12 cellular contexts compared by ENCODE assay signal in genomic region chr12:11823043-11823442, GRCh38.
A peak's percentile ranks its signal among the peaks of the same experiment; 100 is the strongest.
DNase-seq lines count a peak whose midpoint lies in the region; ATAC-seq, FAIRE-seq and TF ChIP-seq lines count a peak whose summit lies in the region.
"Had no signal": no experiment of that assay in that cellular context is flagged by ENCODE, and none has a peak within 500 bp of the region (broad histone marks: within the 10 kb centered on the region; RNA-seq: fewer than 3 reads in every experiment).

No MANE protein-coding gene starts in this region.

- peaks cover 10 to 12% of the 10 kb centered on the region in 2 donors for H3K36me3 Mint-ChIP-seq in activated T-cell treated with anti-CD3 and anti-CD28 coated beads, Interleukin-2, amount 50 U/mL, for 72 hours (ENCODE audit: insufficient read depth in 2 of 2)
- H3K36me3 Mint-ChIP-seq in activated naive CD8-positive, alpha-beta T cell treated with anti-CD3 and anti-CD28 coated beads, Interleukin-2, amount 50 U/mL, for 24 hours (ENCODE audit: low read depth): peaks cover 15% of the 10 kb centered on the region
- peaks cover 4% of the 10 kb centered on the region; the same call in 1 of the 2 replicates for H3K36me3 Mint-ChIP-seq in WTC11
- H3K36me3 Mint-ChIP-seq: natural killer cell treated with Interleukin-12 subunit alpha and Interleukin-12 subunit beta and Interleukin-15 and Interleukin-18, amount 100 ng/mL, for 72 hours had no signal

- CTCF ChIA-PET in WTC11 (lab: Charles Lee): interaction anchor here (0.5 to 1.3 kb wide), 2 partner anchors 10 to 39 kb away, joined by 3 read pairs; no protein-coding TSS in a partner anchor

- FAIRE-seq in urothelium cell line (lab: Jason Lieb, UNC): no peak

- peak overlapping the region; percentile 96 for H3K27ac Mint-ChIP-seq in activated T-cell treated with anti-CD3 and anti-CD28 coated beads, Interleukin-2, amount 50 U/mL, for 72 hours
- H3K27ac Mint-ChIP-seq in activated naive CD8-positive, alpha-beta T cell treated with anti-CD3 and anti-CD28 coated beads, Interleukin-2, amount 50 U/mL, for 24 hours: peak overlapping the region; percentile 73
- H3K27ac Mint-ChIP-seq in WTC11: no peak overlapping the region

- POLR2A ChIA-PET in WTC11 (lab: Charles Lee): no interaction called here

- TF ChIP-seq CTCF in WTC11 (IDR thresholded peaks at IDR 0.05): no peak

- peaks cover 62% of the 10 kb centered on the region for H3K4me1 Mint-ChIP-seq in activated T-cell treated with anti-CD3 and anti-CD28 coated beads, Interleukin-2, amount 50 U/mL, for 72 hours (ENCODE audit: low read depth)
- peaks cover 47% of the 10 kb centered on the region for H3K4me1 Mint-ChIP-seq in activated naive CD8-positive, alpha-beta T cell treated with anti-CD3 and anti-CD28 coated beads, Interleukin-2, amount 50 U/mL, for 24 hours
- H3K4me1 Mint-ChIP-seq in WTC11: peaks cover 37% of the 10 kb centered on the region

- H3K27me3 Mint-ChIP-seq in activated T-cell treated with anti-CD3 and anti-CD28 coated beads, Interleukin-2, amount 50 U/mL, for 72 hours (ENCODE audit: low read depth): no peaks in the 10 kb centered on the region
- no peaks in the 10 kb centered on the region for H3K27me3 Mint-ChIP-seq in activated naive CD8-positive, alpha-beta T cell treated with anti-CD3 and anti-CD28 coated beads, Interleukin-2, amount 50 U/mL, for 24 hours
- H3K27me3 Mint-ChIP-seq in WTC11 (ENCODE audit: low read depth): no peaks in the 10 kb centered on the region
- H3K27me3 Mint-ChIP-seq: natural killer cell treated with Interleukin-12 subunit alpha and Interleukin-12 subunit beta and Interleukin-15 and Interleukin-18, amount 100 ng/mL, for 72 hours had no signal

- no peak for DNase-seq in activated T-cell treated with anti-CD3 and anti-CD28 coated beads, Interleukin-2, amount 50 U/mL, for 72 hours
- no peak for DNase-seq in activated T-cell treated with anti-CD3 and anti-CD28 coated beads, Interleukin-2, amount 50 U/mL, for 48 hours
- DNase-seq in activated naive CD8-positive, alpha-beta T cell treated with anti-CD3 and anti-CD28 coated beads, Interleukin-2, amount 50 U/mL, for 24 hours: no peak
- DNase-seq in iris pigment epithelial cell (ENCODE audit: low read depth) (peak; percentile 94), urothelium cell line (ENCODE audit: low spot score) (peak; percentile 44), D341Med (ENCODE audit: low spot score) (no peak), WTC11 (ENCODE audit: low spot score) (no peak), retina (no peak)
- DNase-seq: heart left ventricle; NK-92 treated with Interleukin-12 subunit alpha and Interleukin-12 subunit beta, amount 100 ng/mL, for 24 hours; WERI-Rb-1 had no signal

- ATAC-seq in activated T-cell treated with anti-CD3 and anti-CD28 coated beads, Interleukin-2, amount 50 U/mL, for 72 hours (replicated peaks in 1 of 2): no peak
- peak; percentile 9 for ATAC-seq in activated naive CD8-positive, alpha-beta T cell treated with anti-CD3 and anti-CD28 coated beads, Interleukin-2, amount 50 U/mL, for 24 hours
- no peak for ATAC-seq in WTC11
- ATAC-seq: natural killer cell treated with Interleukin-12 subunit alpha and Interleukin-12 subunit beta and Interleukin-15 and Interleukin-18, amount 100 ng/mL, for 72 hours had no signal

- peak overlapping the region; percentile 33 to 66 for H3K4me3 Mint-ChIP-seq in activated T-cell treated with anti-CD3 and anti-CD28 coated beads, Interleukin-2, amount 50 U/mL, for 72 hours
- H3K4me3 Mint-ChIP-seq in activated naive CD8-positive, alpha-beta T cell treated with anti-CD3 and anti-CD28 coated beads, Interleukin-2, amount 50 U/mL, for 24 hours: no peak overlapping the region
- H3K4me3 Mint-ChIP-seq in WTC11: no peak overlapping the region
- H3K4me3 Mint-ChIP-seq: natural killer cell treated with Interleukin-12 subunit alpha and Interleukin-12 subunit beta and Interleukin-15 and Interleukin-18, amount 100 ng/mL, for 72 hours had no signal

- no peaks in the 10 kb centered on the region for H3K9me3 Mint-ChIP-seq in activated T-cell treated with anti-CD3 and anti-CD28 coated beads, Interleukin-2, amount 50 U/mL, for 72 hours
- no peaks in the 10 kb centered on the region for H3K9me3 Mint-ChIP-seq in activated naive CD8-positive, alpha-beta T cell treated with anti-CD3 and anti-CD28 coated beads, Interleukin-2, amount 50 U/mL, for 24 hours
- peaks cover 3% of the 10 kb centered on the region; the same call in 1 of the 2 replicates for H3K9me3 Mint-ChIP-seq in WTC11
- H3K9me3 Mint-ChIP-seq: natural killer cell treated with Interleukin-12 subunit alpha and Interleukin-12 subunit beta and Interleukin-15 and Interleukin-18, amount 100 ng/mL, for 72 hours had no signal

TF ChIP-seq in WTC11, 78 proteins besides CTCF, POLR2A, EP300 and RAD21:
- TF ChIP-seq NFATC4 (CRISPR knock-in tag; IDR thresholded peaks at IDR 0.05) (no peak), GTF2I (CRISPR knock-in tag; conservative IDR thresholded peaks at IDR 0.05) (no peak), MAX (CRISPR knock-in tag; IDR thresholded peaks at IDR 0.05) (no peak)

Comparison
In these comparisons a context has a peak if more than half of its experiments do, and no peak if none do; other contexts are left out.
1. DNase-seq: peak in iris pigment epithelial cell (single experiment) and urothelium cell line (single experiment); none in activated T-cell treated with anti-CD3 and anti-CD28 coated beads, Interleukin-2, amount 50 U/mL, for 72 hours (0 of 2), activated T-cell treated with anti-CD3 and anti-CD28 coated beads, Interleukin-2, amount 50 U/mL, for 48 hours (0 of 2), activated naive CD8-positive, alpha-beta T cell treated with anti-CD3 and anti-CD28 coated beads, Interleukin-2, amount 50 U/mL, for 24 hours (single experiment), D341Med (single experiment), WTC11 (single experiment) and retina (single experiment).
2. H3K4me3 Mint-ChIP-seq: peak in activated T-cell treated with anti-CD3 and anti-CD28 coated beads, Interleukin-2, amount 50 U/mL, for 72 hours (2 of 2); none in activated naive CD8-positive, alpha-beta T cell treated with anti-CD3 and anti-CD28 coated beads, Interleukin-2, amount 50 U/mL, for 24 hours (single experiment) and WTC11 (single experiment).